In the genomic region with DNA sequence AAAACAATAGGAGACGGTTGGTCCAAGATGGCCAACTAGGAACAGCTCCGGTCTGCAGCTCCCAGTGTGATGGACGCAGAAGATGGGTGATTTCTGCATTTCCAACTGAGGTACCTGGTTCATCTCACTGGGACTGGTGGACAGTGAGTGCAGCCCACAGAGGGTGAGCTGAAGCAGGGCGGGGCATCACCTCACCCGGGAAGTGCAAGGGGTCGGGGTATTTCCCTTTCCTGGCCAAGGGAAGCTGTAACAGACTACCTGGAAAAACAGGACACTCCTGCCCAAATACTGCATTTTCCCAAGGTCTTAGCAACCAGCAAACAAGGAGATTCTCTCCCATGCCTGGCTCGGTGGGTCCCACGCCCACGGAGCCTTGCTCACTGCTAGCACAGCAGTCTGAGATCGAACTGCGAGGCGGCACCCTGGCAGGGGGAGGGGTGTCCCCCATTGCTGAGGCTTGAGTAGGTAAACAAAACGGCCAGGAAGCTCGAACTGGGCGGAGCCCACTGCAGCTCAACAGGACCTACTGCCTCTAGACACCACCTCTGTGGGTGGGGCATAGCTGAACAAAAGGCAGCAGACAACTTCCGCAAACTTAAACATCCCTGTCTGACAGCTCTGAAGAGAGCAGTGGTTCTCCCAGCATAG, we compare ENCODE assay signal across 2 cellular contexts.
TF ChIP-seq lines count a peak whose summit lies in the region.
"Not testable (repeated sequence)": the region's sequence is repeated elsewhere in the genome, so short reads cannot be mapped to it uniquely, and the experiment has no call there.

No MANE protein-coding gene starts in this region.

TF ChIP-seq in WTC11, 78 proteins besides CTCF, POLR2A, EP300 and RAD21 (continued from another document):
- TF ChIP-seq FOXK1 (CRISPR knock-in tag; IDR thresholded peaks at IDR 0.05) = peak; percentile 72; the same call in 1 of the 2 replicates
- TF ChIP-seq, protein P1, sequence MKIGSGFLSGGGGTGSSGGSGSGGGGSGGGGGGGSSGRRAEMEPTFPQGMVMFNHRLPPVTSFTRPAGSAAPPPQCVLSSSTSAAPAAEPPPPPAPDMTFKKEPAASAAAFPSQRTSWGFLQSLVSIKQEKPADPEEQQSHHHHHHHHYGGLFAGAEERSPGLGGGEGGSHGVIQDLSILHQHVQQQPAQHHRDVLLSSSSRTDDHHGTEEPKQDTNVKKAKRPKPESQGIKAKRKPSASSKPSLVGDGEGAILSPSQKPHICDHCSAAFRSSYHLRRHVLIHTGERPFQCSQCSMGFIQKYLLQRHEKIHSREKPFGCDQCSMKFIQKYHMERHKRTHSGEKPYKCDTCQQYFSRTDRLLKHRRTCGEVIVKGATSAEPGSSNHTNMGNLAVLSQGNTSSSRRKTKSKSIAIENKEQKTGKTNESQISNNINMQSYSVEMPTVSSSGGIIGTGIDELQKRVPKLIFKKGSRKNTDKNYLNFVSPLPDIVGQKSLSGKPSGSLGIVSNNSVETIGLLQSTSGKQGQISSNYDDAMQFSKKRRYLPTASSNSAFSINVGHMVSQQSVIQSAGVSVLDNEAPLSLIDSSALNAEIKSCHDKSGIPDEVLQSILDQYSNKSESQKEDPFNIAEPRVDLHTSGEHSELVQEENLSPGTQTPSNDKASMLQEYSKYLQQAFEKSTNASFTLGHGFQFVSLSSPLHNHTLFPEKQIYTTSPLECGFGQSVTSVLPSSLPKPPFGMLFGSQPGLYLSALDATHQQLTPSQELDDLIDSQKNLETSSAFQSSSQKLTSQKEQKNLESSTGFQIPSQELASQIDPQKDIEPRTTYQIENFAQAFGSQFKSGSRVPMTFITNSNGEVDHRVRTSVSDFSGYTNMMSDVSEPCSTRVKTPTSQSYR (CRISPR knock-in tag; IDR thresholded peaks at IDR 0.05) = 0 out of 2 replicates have a peak, but pooled peaks have one; percentile 64

TF ChIP-seq in HepG2, 621 proteins besides CTCF, POLR2A, EP300 and RAD21 (continued from another document and continues in another):
- TF ChIP-seq, protein P2, sequence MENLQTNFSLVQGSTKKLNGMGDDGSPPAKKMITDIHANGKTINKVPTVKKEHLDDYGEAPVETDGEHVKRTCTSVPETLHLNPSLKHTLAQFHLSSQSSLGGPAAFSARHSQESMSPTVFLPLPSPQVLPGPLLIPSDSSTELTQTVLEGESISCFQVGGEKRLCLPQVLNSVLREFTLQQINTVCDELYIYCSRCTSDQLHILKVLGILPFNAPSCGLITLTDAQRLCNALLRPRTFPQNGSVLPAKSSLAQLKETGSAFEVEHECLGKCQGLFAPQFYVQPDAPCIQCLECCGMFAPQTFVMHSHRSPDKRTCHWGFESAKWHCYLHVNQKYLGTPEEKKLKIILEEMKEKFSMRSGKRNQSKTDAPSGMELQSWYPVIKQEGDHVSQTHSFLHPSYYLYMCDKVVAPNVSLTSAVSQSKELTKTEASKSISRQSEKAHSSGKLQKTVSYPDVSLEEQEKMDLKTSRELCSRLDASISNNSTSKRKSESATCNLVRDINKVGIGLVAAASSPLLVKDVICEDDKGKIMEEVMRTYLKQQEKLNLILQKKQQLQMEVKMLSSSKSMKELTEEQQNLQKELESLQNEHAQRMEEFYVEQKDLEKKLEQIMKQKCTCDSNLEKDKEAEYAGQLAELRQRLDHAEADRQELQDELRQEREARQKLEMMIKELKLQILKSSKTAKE (CRISPR knock-in tag; IDR thresholded peaks at IDR 0.05; ENCODE audit: borderline replicate concordance) = 0 out of 2 replicates have a peak, but pooled peaks have one; percentile 24
- TF ChIP-seq SNAI1 (CRISPR knock-in tag; IDR thresholded peaks at IDR 0.05; ENCODE audit: borderline replicate concordance) (0 out of 2 replicates have a peak, but pooled peaks have one; percentile 45), NR2C2 (CRISPR knock-in tag; IDR thresholded peaks at IDR 0.05; ENCODE audit: borderline replicate concordance) (peak; percentile 35; the same call in 1 of the 2 replicates), MTA1 (CRISPR knock-in tag; IDR thresholded peaks at IDR 0.05; ENCODE audit: borderline replicate concordance) (peak; percentile 66; the same call in 1 of the 2 replicates), FOXK1 (CRISPR knock-in tag; IDR thresholded peaks at IDR 0.05; ENCODE audit: borderline replicate concordance, low read depth) (0 out of 2 replicates have a peak, but pooled peaks have one; percentile 27), SP4 (CRISPR knock-in tag; IDR thresholded peaks at IDR 0.05) (peak; percentile 41; the same call in 1 of the 2 replicates), ZMYM4 (CRISPR knock-in tag; IDR thresholded peaks at IDR 0.05) (peak; percentile 84), TBX2 (CRISPR knock-in tag; IDR thresholded peaks at IDR 0.05; ENCODE audit: borderline replicate concordance) (peak; percentile 58; the same call in 1 of the 2 replicates), ZNF350 (CRISPR knock-in tag; IDR thresholded peaks at IDR 0.05; ENCODE audit: borderline replicate concordance, low read depth) (peak; percentile 33; the same call in 1 of the 2 replicates), HDAC1 (CRISPR knock-in tag; IDR thresholded peaks at IDR 0.05) (peak; percentile 24; the same call in 1 of the 2 replicates), SP5 (CRISPR knock-in tag; IDR thresholded peaks at IDR 0.05; ENCODE audit: borderline replicate concordance, low read depth) (peak; percentile 29; the same call in 1 of the 2 replicates), CCDC6 (CRISPR knock-in tag; IDR thresholded peaks at IDR 0.05) (peak; percentile 69; the same call in 1 of the 2 replicates), GABPB1 (CRISPR knock-in tag; IDR thresholded peaks at IDR 0.05) (peak; percentile 37; the same call in 1 of the 2 replicates), PHF20 (CRISPR knock-in tag; IDR thresholded peaks at IDR 0.05) (peak; percentile 36; the same call in 1 of the 2 replicates), FOXA1 (CRISPR knock-in tag; IDR thresholded peaks at IDR 0.05) (peak; percentile 39; the same call in 1 of the 2 replicates), ZNF772 (CRISPR knock-in tag; IDR thresholded peaks at IDR 0.05) (peak; percentile 40; the same call in 1 of the 2 replicates), SAP130 (CRISPR knock-in tag; IDR thresholded peaks at IDR 0.05; ENCODE audit: low read depth) (peak; percentile 56; the same call in 1 of the 2 replicates), KDM3A (CRISPR knock-in tag; IDR thresholded peaks at IDR 0.05; ENCODE audit: low read depth) (0 out of 2 replicates have a peak, but pooled peaks have one; percentile 32), KAT8 (CRISPR knock-in tag; IDR thresholded peaks at IDR 0.05) (peak; percentile 48; the same call in 1 of the 2 replicates), SOX6 (CRISPR knock-in tag; IDR thresholded peaks at IDR 0.05) (peak; percentile 73), HDAC2 (CRISPR knock-in tag; IDR thresholded peaks at IDR 0.05) (0 out of 2 replicates have a peak, but pooled peaks have one; percentile 23), HIVEP1 (CRISPR knock-in tag; IDR thresholded peaks at IDR 0.05) (peak; percentile 79), POGZ (CRISPR knock-in tag; IDR thresholded peaks at IDR 0.05) (peak; percentile 90), DPF2 (CRISPR knock-in tag; IDR thresholded peaks at IDR 0.05; ENCODE audit: borderline replicate concordance, low read depth) (0 out of 2 replicates have a peak, but pooled peaks have one; percentile 19), SOX5 (CRISPR knock-in tag; IDR thresholded peaks at IDR 0.05; ENCODE audit: borderline replicate concordance) (peak; percentile 46; the same call in 1 of the 2 replicates), SALL1 (CRISPR knock-in tag; IDR thresholded peaks at IDR 0.05) (peak; percentile 74)
- TF ChIP-seq, protein P3, sequence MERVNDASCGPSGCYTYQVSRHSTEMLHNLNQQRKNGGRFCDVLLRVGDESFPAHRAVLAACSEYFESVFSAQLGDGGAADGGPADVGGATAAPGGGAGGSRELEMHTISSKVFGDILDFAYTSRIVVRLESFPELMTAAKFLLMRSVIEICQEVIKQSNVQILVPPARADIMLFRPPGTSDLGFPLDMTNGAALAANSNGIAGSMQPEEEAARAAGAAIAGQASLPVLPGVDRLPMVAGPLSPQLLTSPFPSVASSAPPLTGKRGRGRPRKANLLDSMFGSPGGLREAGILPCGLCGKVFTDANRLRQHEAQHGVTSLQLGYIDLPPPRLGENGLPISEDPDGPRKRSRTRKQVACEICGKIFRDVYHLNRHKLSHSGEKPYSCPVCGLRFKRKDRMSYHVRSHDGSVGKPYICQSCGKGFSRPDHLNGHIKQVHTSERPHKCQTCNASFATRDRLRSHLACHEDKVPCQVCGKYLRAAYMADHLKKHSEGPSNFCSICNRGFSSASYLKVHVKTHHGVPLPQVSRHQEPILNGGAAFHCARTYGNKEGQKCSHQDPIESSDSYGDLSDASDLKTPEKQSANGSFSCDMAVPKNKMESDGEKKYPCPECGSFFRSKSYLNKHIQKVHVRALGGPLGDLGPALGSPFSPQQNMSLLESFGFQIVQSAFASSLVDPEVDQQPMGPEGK (CRISPR knock-in tag; IDR thresholded peaks at IDR 0.05) = peak; percentile 68; the same call in 1 of the 2 replicates
- TF ChIP-seq FOXA1, SOX6 (IDR thresholded peaks at IDR 0.05): not testable (repeated sequence)
- TF ChIP-seq, protein P4, sequence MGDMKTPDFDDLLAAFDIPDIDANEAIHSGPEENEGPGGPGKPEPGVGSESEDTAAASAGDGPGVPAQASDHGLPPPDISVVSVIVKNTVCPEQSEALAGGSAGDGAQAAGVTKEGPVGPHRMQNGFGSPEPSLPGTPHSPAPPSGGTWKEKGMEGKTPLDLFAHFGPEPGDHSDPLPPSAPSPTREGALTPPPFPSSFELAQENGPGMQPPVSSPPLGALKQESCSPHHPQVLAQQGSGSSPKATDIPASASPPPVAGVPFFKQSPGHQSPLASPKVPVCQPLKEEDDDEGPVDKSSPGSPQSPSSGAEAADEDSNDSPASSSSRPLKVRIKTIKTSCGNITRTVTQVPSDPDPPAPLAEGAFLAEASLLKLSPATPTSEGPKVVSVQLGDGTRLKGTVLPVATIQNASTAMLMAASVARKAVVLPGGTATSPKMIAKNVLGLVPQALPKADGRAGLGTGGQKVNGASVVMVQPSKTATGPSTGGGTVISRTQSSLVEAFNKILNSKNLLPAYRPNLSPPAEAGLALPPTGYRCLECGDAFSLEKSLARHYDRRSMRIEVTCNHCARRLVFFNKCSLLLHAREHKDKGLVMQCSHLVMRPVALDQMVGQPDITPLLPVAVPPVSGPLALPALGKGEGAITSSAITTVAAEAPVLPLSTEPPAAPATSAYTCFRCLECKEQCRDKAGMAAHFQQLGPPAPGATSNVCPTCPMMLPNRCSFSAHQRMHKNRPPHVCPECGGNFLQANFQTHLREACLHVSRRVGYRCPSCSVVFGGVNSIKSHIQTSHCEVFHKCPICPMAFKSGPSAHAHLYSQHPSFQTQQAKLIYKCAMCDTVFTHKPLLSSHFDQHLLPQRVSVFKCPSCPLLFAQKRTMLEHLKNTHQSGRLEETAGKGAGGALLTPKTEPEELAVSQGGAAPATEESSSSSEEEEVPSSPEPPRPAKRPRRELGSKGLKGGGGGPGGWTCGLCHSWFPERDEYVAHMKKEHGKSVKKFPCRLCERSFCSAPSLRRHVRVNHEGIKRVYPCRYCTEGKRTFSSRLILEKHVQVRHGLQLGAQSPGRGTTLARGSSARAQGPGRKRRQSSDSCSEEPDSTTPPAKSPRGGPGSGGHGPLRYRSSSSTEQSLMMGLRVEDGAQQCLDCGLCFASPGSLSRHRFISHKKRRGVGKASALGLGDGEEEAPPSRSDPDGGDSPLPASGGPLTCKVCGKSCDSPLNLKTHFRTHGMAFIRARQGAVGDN (CRISPR knock-in tag; IDR thresholded peaks at IDR 0.05) = peak; percentile 79
- TF ChIP-seq, protein P5, sequence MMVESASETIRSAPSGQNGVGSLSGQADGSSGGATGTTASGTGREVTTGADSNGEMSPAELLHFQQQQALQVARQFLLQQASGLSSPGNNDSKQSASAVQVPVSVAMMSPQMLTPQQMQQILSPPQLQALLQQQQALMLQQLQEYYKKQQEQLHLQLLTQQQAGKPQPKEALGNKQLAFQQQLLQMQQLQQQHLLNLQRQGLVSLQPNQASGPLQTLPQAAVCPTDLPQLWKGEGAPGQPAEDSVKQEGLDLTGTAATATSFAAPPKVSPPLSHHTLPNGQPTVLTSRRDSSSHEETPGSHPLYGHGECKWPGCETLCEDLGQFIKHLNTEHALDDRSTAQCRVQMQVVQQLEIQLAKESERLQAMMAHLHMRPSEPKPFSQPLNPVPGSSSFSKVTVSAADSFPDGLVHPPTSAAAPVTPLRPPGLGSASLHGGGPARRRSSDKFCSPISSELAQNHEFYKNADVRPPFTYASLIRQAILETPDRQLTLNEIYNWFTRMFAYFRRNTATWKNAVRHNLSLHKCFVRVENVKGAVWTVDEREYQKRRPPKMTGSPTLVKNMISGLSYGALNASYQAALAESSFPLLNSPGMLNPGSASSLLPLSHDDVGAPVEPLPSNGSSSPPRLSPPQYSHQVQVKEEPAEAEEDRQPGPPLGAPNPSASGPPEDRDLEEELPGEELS (CRISPR knock-in tag; IDR thresholded peaks at IDR 0.05) = 0 out of 2 replicates have a peak, but pooled peaks have one; percentile 27
- TF ChIP-seq, protein P6, sequence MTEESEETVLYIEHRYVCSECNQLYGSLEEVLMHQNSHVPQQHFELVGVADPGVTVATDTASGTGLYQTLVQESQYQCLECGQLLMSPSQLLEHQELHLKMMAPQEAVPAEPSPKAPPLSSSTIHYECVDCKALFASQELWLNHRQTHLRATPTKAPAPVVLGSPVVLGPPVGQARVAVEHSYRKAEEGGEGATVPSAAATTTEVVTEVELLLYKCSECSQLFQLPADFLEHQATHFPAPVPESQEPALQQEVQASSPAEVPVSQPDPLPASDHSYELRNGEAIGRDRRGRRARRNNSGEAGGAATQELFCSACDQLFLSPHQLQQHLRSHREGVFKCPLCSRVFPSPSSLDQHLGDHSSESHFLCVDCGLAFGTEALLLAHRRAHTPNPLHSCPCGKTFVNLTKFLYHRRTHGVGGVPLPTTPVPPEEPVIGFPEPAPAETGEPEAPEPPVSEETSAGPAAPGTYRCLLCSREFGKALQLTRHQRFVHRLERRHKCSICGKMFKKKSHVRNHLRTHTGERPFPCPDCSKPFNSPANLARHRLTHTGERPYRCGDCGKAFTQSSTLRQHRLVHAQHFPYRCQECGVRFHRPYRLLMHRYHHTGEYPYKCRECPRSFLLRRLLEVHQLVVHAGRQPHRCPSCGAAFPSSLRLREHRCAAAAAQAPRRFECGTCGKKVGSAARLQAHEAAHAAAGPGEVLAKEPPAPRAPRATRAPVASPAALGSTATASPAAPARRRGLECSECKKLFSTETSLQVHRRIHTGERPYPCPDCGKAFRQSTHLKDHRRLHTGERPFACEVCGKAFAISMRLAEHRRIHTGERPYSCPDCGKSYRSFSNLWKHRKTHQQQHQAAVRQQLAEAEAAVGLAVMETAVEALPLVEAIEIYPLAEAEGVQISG (CRISPR knock-in tag; IDR thresholded peaks at IDR 0.05) = 0 out of 2 replicates have a peak, but pooled peaks have one; percentile 19
- TF ChIP-seq, protein P7, sequence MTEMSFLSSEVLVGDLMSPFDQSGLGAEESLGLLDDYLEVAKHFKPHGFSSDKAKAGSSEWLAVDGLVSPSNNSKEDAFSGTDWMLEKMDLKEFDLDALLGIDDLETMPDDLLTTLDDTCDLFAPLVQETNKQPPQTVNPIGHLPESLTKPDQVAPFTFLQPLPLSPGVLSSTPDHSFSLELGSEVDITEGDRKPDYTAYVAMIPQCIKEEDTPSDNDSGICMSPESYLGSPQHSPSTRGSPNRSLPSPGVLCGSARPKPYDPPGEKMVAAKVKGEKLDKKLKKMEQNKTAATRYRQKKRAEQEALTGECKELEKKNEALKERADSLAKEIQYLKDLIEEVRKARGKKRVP (CRISPR knock-in tag; IDR thresholded peaks at IDR 0.05) = 0 out of 4 replicates have a peak, but pooled peaks of 1 of the 2 experiments have one; percentile 11
